ENCODE assay signal across 9 cellular contexts in the genomic region with DNA sequence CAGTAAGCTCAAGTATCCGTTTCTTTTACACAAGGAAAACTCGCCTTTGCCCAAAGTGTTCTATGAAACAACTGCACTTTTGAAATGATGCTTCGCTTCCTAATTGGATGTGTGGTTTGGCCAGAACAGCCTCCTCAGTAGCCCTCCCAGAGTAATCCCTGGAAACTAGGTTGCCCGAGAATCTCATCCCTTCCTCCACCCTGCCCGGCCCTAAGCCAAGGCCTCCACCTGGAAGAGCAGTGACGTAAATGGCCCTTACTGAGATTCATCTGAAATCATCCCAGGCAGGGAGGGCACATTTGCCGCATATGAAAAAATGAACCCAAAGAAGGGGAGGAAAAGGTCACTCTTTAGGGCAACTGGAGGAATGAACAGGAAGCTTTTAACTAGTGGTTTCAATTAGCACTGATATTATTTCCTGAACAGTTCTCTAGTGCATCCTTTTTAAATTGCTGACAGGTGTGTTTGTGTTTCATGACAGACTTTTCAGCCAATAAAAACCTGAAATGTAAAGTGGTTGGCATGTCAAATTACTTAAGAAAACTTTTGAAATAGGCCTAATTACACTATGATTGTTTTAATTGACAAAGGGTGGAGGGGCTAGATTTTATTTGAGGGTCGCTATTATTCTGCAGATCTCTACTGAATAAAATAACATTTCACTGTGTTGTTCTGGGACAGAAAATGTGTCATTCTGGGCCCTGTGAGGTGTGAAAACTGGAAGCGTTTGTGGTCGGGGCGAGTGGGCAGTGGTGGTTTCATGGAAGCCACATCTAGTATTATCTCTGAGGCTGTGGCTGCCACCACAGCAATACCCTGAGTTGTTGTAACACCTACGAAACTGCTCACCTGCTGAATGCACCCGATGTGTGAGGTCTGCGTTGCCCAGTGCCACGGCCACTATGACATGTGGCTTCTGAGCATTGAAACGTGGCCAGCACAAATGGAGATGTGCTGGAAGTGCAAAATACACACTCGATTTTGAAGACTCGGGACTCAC.
DNase-seq lines count a peak whose midpoint lies in the region; ATAC-seq lines count a peak whose summit lies in the region.
"Had no signal": no experiment of that assay in that cellular context is flagged by ENCODE, and none has a peak within 500 bp of the region (broad histone marks: within the 10 kb centered on the region; RNA-seq: fewer than 3 reads in every experiment).

No MANE protein-coding gene starts in this region.

- H3K14ac ChIP-seq in neuronal stem cell (ENCODE audit: low read length) = peak overlapping the region; percentile 78

- H3K18ac ChIP-seq in neuronal stem cell (ENCODE audit: low read length) = peak overlapping the region; percentile 94

- H3K9me2 ChIP-seq in GM23248 (ENCODE audit: insufficient read depth) = no peaks in the 10 kb centered on the region

- H3K27ac ChIP-seq in neuronal stem cell (replicated peaks; ENCODE audit: low read length) (peak overlapping the region; percentile 48), GM23248 (no peak overlapping the region)
- H3K27ac ChIP-seq: parathyroid adenoma had no signal

- H3K36me3 ChIP-seq in neuronal stem cell (replicated peaks in 1 of 2; ENCODE audit: control insufficient read depth in 2 of 2, insufficient read depth in 2 of 2, low read length in 2 of 2) (no peaks in the 10 kb centered on the region), GM23248 (ENCODE audit: low read depth) (no peaks in the 10 kb centered on the region)

- H2BK12ac ChIP-seq in neuronal stem cell (ENCODE audit: low read length) = peak overlapping the region; percentile 91

- H3K27me3 ChIP-seq in neuronal stem cell (ENCODE audit: control insufficient read depth in 3 of 3, insufficient read depth in 3 of 3, low read depth in 1 of 3, low read length in 3 of 3) (no peaks in the 10 kb centered on the region), GM23248 (replicated peaks; ENCODE audit: insufficient read depth) (peaks cover 4% of the 10 kb centered on the region; the same call in 1 of the 2 replicates)

- H4K20me1 ChIP-seq in GM23248 (ENCODE audit: insufficient read depth) = no peaks in the 10 kb centered on the region

- H2AFZ ChIP-seq in neuronal stem cell (ENCODE audit: low read length) (no peak overlapping the region), GM23248 (no peak overlapping the region)
- H2AFZ ChIP-seq: parathyroid adenoma had no signal

- H2BK120ac ChIP-seq in neuronal stem cell (ENCODE audit: low read depth, low read length) = no peak overlapping the region

- no peaks in the 10 kb centered on the region for H3K79me2 ChIP-seq in GM23248 (ENCODE audit: insufficient read depth)
- H3K79me2 ChIP-seq: parathyroid adenoma had no signal

- H3K23ac ChIP-seq in neuronal stem cell (ENCODE audit: low read depth, low read length, poor library complexity) = no peak overlapping the region

- H2AK5ac ChIP-seq in neuronal stem cell (ENCODE audit: low read depth, low read length) = peak overlapping the region; percentile 94

- H3K79me1 ChIP-seq in neuronal stem cell (ENCODE audit: low read depth, low read length) = no peaks in the 10 kb centered on the region

- DNase-seq in activated CD4-positive, alpha-beta T cell treated with anti-CD3 and anti-CD28 coated beads, Interleukin-2, amount 50 U/mL, for 24 hours (ENCODE audit: low read depth in 1 of 2, low spot score in 1 of 2) = peak; percentile 17 to 33
- DNase-seq in neuronal stem cell (ENCODE audit: low spot score) = no peak
- DNase-seq in GM23248 = no peak
- DNase-seq in NOMO-1 treated with DMSO at 0.1 percent for 48 hours (lab: John Stamatoyannopoulos, UW; ENCODE audit: unreplicated experiment) = no peak
- no peak for DNase-seq in NCI-H2171 treated with DMSO at 0.1 percent for 48 hours (lab: John Stamatoyannopoulos, UW)
- DNase-seq in NCI-H1694 (lab: John Stamatoyannopoulos, UW) = no peak

- peaks cover 20 to 23% of the 10 kb centered on the region in 2 donors for H3K4me1 ChIP-seq in neuronal stem cell (ENCODE audit: control insufficient read depth in 2 of 2, insufficient read depth in 1 of 2, low read depth in 1 of 2, low read length in 2 of 2)
- H3K4me1 ChIP-seq in GM23248 (ENCODE audit: insufficient read depth) = no peaks in the 10 kb centered on the region
- H3K4me1 ChIP-seq: parathyroid adenoma had no signal

- H3K4me3 ChIP-seq in neuronal stem cell (ENCODE audit: low read length in 2 of 2) (no peak overlapping the region), GM23248 (no peak overlapping the region)

- H4K91ac ChIP-seq in neuronal stem cell (ENCODE audit: low read depth, low read length, poor library complexity) = peak overlapping the region; percentile 67

- H3K9ac ChIP-seq in neuronal stem cell (ENCODE audit: low read depth, low read length, poor library complexity) (no peak overlapping the region), GM23248 (no peak overlapping the region)
- H3K9ac ChIP-seq: parathyroid adenoma had no signal

- H4K8ac ChIP-seq in neuronal stem cell (ENCODE audit: low read depth, low read length) = no peak overlapping the region

- H2BK5ac ChIP-seq in neuronal stem cell (ENCODE audit: low read length) = no peak overlapping the region

- no peaks in the 10 kb centered on the region for H3F3A ChIP-seq in GM23248 (ENCODE audit: insufficient read depth)

- WGBS in neuronal stem cell (ENCODE audit: extremely low coverage in 2 of 2, insufficient read length in 2 of 2, insufficient replicate concordance in 1 of 2), 2 donors = no CpG with 5 or more reads among the region's 18 CpGs
- 64 to 67% methylated on average over 18 of the region's 18 CpGs for WGBS in GM23248 (ENCODE audit: low coverage in 1 of 2, low lambda C conversion rate in 2 of 2, missing lambda C conversion rate in 2 of 2), 2 experiments

- no peak overlapping the region for H3K4me2 ChIP-seq in neuronal stem cell (ENCODE audit: insufficient read depth, low read length, poor library complexity, severe bottlenecking)
- H3K4me2 ChIP-seq in GM23248 (ENCODE audit: unreplicated experiment) = no peak overlapping the region

- H3K4ac ChIP-seq in neuronal stem cell (ENCODE audit: low read length) = peak overlapping the region; percentile 68

- H3K9me3 ChIP-seq in neuronal stem cell (replicated peaks in 1 of 2; ENCODE audit: control insufficient read depth in 2 of 2, insufficient read depth in 1 of 2, low read depth in 1 of 2, low read length in 2 of 2) (no peaks in the 10 kb centered on the region), GM23248 (ENCODE audit: low read depth) (no peaks in the 10 kb centered on the region)

- ATAC-seq in GM18508 (IDR thresholded peaks at IDR 0.05; ENCODE audit: insufficient read depth, unreplicated experiment) = peak; percentile 79
- peak; percentile 82 for ATAC-seq in HG02588 (IDR thresholded peaks at IDR 0.05; ENCODE audit: unreplicated experiment)

- no peak overlapping the region for H2BK15ac ChIP-seq in neuronal stem cell (ENCODE audit: low read length)

- in situ Hi-C loops in GM23248 (cut with MboI) = no loop called here

Comparison
In these comparisons a context has a peak if more than half of its experiments do, and no peak if none do; other contexts are left out.
1. DNase-seq: peak in activated CD4-positive, alpha-beta T cell treated with anti-CD3 and anti-CD28 coated beads, Interleukin-2, amount 50 U/mL, for 24 hours (2 of 2); none in neuronal stem cell (single experiment), GM23248 (single experiment), NOMO-1 treated with DMSO at 0.1 percent for 48 hours (single experiment), NCI-H2171 treated with DMSO at 0.1 percent for 48 hours (single experiment) and NCI-H1694 (single experiment).